ENCODE assay signal across 8 cellular contexts in genomic region chr6:1611322-1611571, GRCh38. TPM values are rescaled to one million over a fixed set of nuclear protein-coding genes. Genes with fewer than 3 reads are reported as not detected.
DNase-seq lines count a peak whose midpoint lies in the region; ATAC-seq, FAIRE-seq and TF ChIP-seq lines count a peak whose summit lies in the region.

No MANE protein-coding gene starts in this region.

- peak overlapping the region; percentile 40; the same call in 1 of the 2 replicates for H4K8ac ChIP-seq in H1 (ENCODE audit: extremely low read depth, insufficient read depth, low read length)

- TF ChIP-seq CTCF in D721Med (IDR thresholded peaks at IDR 0.05; ENCODE audit: insufficient read depth, missing control alignments) (peak; percentile 31), LNCaP clone FGC (IDR thresholded peaks at IDR 0.05; ENCODE audit: control insufficient read depth, extremely low read depth, insufficient read depth) (peak; percentile 23; the same call in 1 of the 2 replicates), H1 (IDR thresholded peaks at IDR 0.05; ENCODE audit: control extremely low read depth in 1 of 3, insufficient read depth in 1 of 3, low read depth in 1 of 3, low read length in 3 of 3) (peak in 2 of 3 experiments; percentile 19 to 22; a peak in 2 of 4 replicates), psoas muscle (IDR thresholded peaks at IDR 0.05) (peak; percentile 7)

- no peak overlapping the region for H2BK120ac ChIP-seq in H1 (replicated peaks; ENCODE audit: low read depth, low read length)

- 1% methylated on average over 23 of the region's 38 CpGs; no CpG with 5 or more reads in 1 of the 2 experiments for WGBS in H1 (ENCODE audit: extremely low coverage in 1 of 2, insufficient coverage in 1 of 2, insufficient read length in 1 of 2, insufficient replicate concordance in 2 of 2, low coverage in 1 of 2, low lambda C conversion rate in 2 of 2, missing lambda C conversion rate in 1 of 2), 2 experiments
- WGBS in psoas muscle, 3 donors, result 0 to 2% (median 2%) methylated on average over 8 to 38 of the region's 38 CpGs

- no peak overlapping the region for H3K18ac ChIP-seq in H1 (ENCODE audit: extremely low read depth, low read length)

- CTCF ChIA-PET in H1 (lab: Charles Lee; ENCODE audit: partially characterized antibody), result interaction anchor here (0.7 to 2.2 kb wide), 8 partner anchors 8 to 1022 kb away, joined by 3 to 13 read pairs (median 4); no protein-coding TSS in a partner anchor

- intact Hi-C loops in psoas muscle (cut with DNase I), result no loop called here

- H3K14ac ChIP-seq in H1 (ENCODE audit: insufficient read length), result no peak overlapping the region

- no peak for TF ChIP-seq EP300 in H1 (IDR thresholded peaks at IDR 0.05; ENCODE audit: borderline replicate concordance in 1 of 2, low read depth in 2 of 2, low read length in 2 of 2)

- H2AK5ac ChIP-seq in H1 (ENCODE audit: low read depth, low read length), result no peak overlapping the region

- H2BK5ac ChIP-seq in H1 (ENCODE audit: low read depth, low read length), result no peak overlapping the region

- H2BK12ac ChIP-seq in H1 (ENCODE audit: low read depth, low read length), result no peak overlapping the region

- no peaks in the 10 kb centered on the region for H3K79me1 ChIP-seq in H1 (ENCODE audit: low read depth, low read length)

- no peak overlapping the region for H3K56ac ChIP-seq in H1 (replicated peaks; ENCODE audit: insufficient read length, low read depth, low read length)

- H3K4me1 ChIP-seq in H1 (replicated peaks in 1 of 4; ENCODE audit: control insufficient read depth in 3 of 4, insufficient read depth in 4 of 4, low read length in 3 of 4) (peaks cover 7 to 40% (median 20%) of the 10 kb centered on the region in 4 experiments), psoas muscle (peaks cover 19% of the 10 kb centered on the region)

- H3K4ac ChIP-seq in H1 (replicated peaks; ENCODE audit: insufficient read length, low read depth, low read length), result no peak overlapping the region

- H3K4me2 ChIP-seq in H1 (ENCODE audit: insufficient read depth in 1 of 2, low read depth in 2 of 2, low read length in 2 of 2), result peak overlapping the region in 1 of 2 experiments; percentile 43; a peak in 1 of 4 replicates

- H2BK15ac ChIP-seq in H1 (ENCODE audit: low read length), result no peak overlapping the region

- H3K23me2 ChIP-seq in H1 (ENCODE audit: low read depth, low read length), result peaks cover 20% of the 10 kb centered on the region; the same call in 1 of the 2 replicates

- no peak for ATAC-seq in psoas muscle
- ATAC-seq in GM18498 (IDR thresholded peaks at IDR 0.05; ENCODE audit: unreplicated experiment), result no peak

- H4K20me1 ChIP-seq in H1 (replicated peaks in 1 of 2; ENCODE audit: control insufficient read depth in 1 of 2, insufficient read depth in 2 of 2, low read length in 2 of 2), result peaks cover 15 to 17% of the 10 kb centered on the region in 2 experiments

- no peak overlapping the region for H3K9ac ChIP-seq in H1 (replicated peaks in 1 of 4; ENCODE audit: extremely low read depth in 1 of 4, low read depth in 3 of 4, low read length in 3 of 4)

- H3K36me3 ChIP-seq in H1 (ENCODE audit: control insufficient read depth in 2 of 4, insufficient read depth in 4 of 4, low read length in 3 of 4) (peaks cover 0 to 16% (median 0%) of the 10 kb centered on the region in 4 experiments; a peak in 1 of 8 replicates), psoas muscle (ENCODE audit: insufficient read depth in 1 of 2, low read depth in 1 of 2) (no peaks in the 10 kb centered on the region)

- no peak overlapping the region for H3K23ac ChIP-seq in H1 (ENCODE audit: insufficient read length)

- TF ChIP-seq POLR2A in H1 (IDR thresholded peaks at IDR 0.05; ENCODE audit: control extremely low read depth in 1 of 2, low read depth in 2 of 2, low read length in 2 of 2), result no peak

- H4K91ac ChIP-seq in H1 (replicated peaks; ENCODE audit: insufficient read length, low read length), result no peak overlapping the region

- H4K5ac ChIP-seq in H1 (ENCODE audit: insufficient read length, low read depth, low read length), result no peak overlapping the region

- H3K4me3 ChIP-seq in LNCaP clone FGC (ENCODE audit: low read depth, low read length) (no peak overlapping the region), H1 (ENCODE audit: extremely low read depth in 1 of 4, insufficient read depth in 2 of 4, low read depth in 3 of 4, low read length in 4 of 4) (no peak overlapping the region; a peak in 1 of 8 replicates), psoas muscle (peak overlapping the region; percentile 78)

- POLR2A ChIA-PET in H1 (lab: Charles Lee; ENCODE audit: partially characterized antibody), result interaction anchor here (2.0 kb wide), 1 partner anchor 9 kb away, joined by 7 read pairs; no protein-coding TSS in a partner anchor

- H3K27ac ChIP-seq in H1 (ENCODE audit: low read depth, low read length) (no peak overlapping the region), psoas muscle (peak overlapping the region; percentile 57)

- DNase-seq in D721Med (ENCODE audit: insufficient read length, low spot score) (no peak), LNCaP clone FGC (ENCODE audit: low read depth) (no peak), H1 (ENCODE audit: low read depth in 1 of 2, low spot score in 2 of 2) (no peak), psoas muscle (no peak), midbrain (lab: John Stamatoyannopoulos, UW) (no peak), NCI-H2171 (lab: John Stamatoyannopoulos, UW) (no peak), SKM-1 (lab: John Stamatoyannopoulos, UW; ENCODE audit: unreplicated experiment) (no peak)

- no peaks in the 10 kb centered on the region for H3K79me2 ChIP-seq in H1 (ENCODE audit: control insufficient read depth in 1 of 2, insufficient read depth in 2 of 2, low read length in 2 of 2)

- H3K27me3 ChIP-seq in H1 (replicated peaks in 1 of 4; ENCODE audit: control insufficient read depth in 3 of 4, extremely low read depth in 1 of 4, insufficient read depth in 3 of 4, low read length in 3 of 4) (peaks cover 82 to 100% (median 91%) of the 10 kb centered on the region in 4 experiments), psoas muscle (ENCODE audit: insufficient read depth in 3 of 3, low read length in 2 of 3) (peaks cover 0 to 90% (median 47%) of the 10 kb centered on the region in 3 donors)

- TF ChIP-seq RAD21 in H1 (IDR thresholded peaks at IDR 0.05 in 1 of 2, conservative IDR thresholded peaks at IDR 0.05 in 1 of 2; ENCODE audit: low read depth in 2 of 2, low read length in 2 of 2), result no peak; a peak in 1 of 4 replicates

- H3K9me3 ChIP-seq in H1 (ENCODE audit: insufficient read depth in 2 of 2, low read depth in 1 of 2, low read length in 1 of 2), result no peaks in the 10 kb centered on the region; a peak in 1 of 4 replicates
- no peaks in the 10 kb centered on the region for H3K9me3 ChIP-seq in psoas muscle

- no peak overlapping the region for H2AFZ ChIP-seq in H1 (ENCODE audit: low read length)

- no peak overlapping the region for H2BK20ac ChIP-seq in H1 (ENCODE audit: low read length)

- FAIRE-seq in D721Med (lab: Jason Lieb, UNC) (no peak), H1 (lab: Jason Lieb, UNC) (no peak)

TF ChIP-seq in H1, 55 proteins besides CTCF, POLR2A, EP300 and RAD21:
- no peak for TF ChIP-seq JUND (IDR thresholded peaks at IDR 0.05; ENCODE audit: low read length)
- TF ChIP-seq SRF (IDR thresholded peaks at IDR 0.05; ENCODE audit: low read depth, low read length), result no peak
- TF ChIP-seq RBBP5 (IDR thresholded peaks at IDR 0.05; ENCODE audit: borderline replicate concordance, low read depth, low read length), result 0 out of 2 replicates have a peak, but pooled peaks have one; percentile 28
- peak; percentile 33 for TF ChIP-seq EZH2 (IDR thresholded peaks at IDR 0.05; ENCODE audit: low read depth, low read length, severe bottlenecking)
- no peak for TF ChIP-seq TCF12 (IDR thresholded peaks at IDR 0.05; ENCODE audit: low read depth, low read length)

RNA-seq across cellular contexts. Expression of gene FOXC1, which starts 1.5 kb away (rescaled TPM):
- 0.13 and 0.22 TPM in 2 replicates for total RNA-seq in H1 (2021; fragmentation: NEBNext Ultra II Directional; extraction: Animal tissue kit (Norgen Biotek cat#: 25700))
- polyA plus RNA-seq in H1 (2011; rRNA removed) (0.05 TPM in 1 of 2 replicates, not detected in the other), psoas muscle (1 to 10 TPM in 2 of 3 donors, under 1 TPM in 1; 0.90 to 1.3 (median 1.1) TPM)
- polyA plus RNA-seq in H1 (2011; cell fraction: cytosol; rRNA removed), result 0.09 TPM
- polyA plus RNA-seq in H1 (2011; cell fraction: nucleus; rRNA removed), result 0.03 TPM
- polyA plus RNA-seq in H1 (2012, experiment 1 of 2), result 0.05 to 0.07 TPM in 2 of 4 replicates, not detected in the others
- 0.13 TPM for polyA plus RNA-seq in H1 (2012, experiment 2 of 2)
- polyA plus RNA-seq in H1 (2013, experiment 1 of 2), result 0.10 TPM
- polyA plus RNA-seq in H1 (2013, experiment 2 of 2), result 0.06 TPM
- 0.10 TPM in 1 of 2 replicates, not detected in the other for polyA minus RNA-seq in H1 (2011; rRNA and poly(A)+ RNA removed)
- polyA minus RNA-seq in H1 (2011; cell fraction: cytosol; rRNA and poly(A)+ RNA removed), result not detected
- 0.40 TPM for polyA minus RNA-seq in H1 (2011; cell fraction: nucleus; rRNA and poly(A)+ RNA removed)
- 1 to 10 TPM; 1.5 to 2.7 (median 2.0) TPM for total RNA-seq in psoas muscle
